Comparison of ENCODE assay signal across 1 cellular context in the genomic region with DNA sequence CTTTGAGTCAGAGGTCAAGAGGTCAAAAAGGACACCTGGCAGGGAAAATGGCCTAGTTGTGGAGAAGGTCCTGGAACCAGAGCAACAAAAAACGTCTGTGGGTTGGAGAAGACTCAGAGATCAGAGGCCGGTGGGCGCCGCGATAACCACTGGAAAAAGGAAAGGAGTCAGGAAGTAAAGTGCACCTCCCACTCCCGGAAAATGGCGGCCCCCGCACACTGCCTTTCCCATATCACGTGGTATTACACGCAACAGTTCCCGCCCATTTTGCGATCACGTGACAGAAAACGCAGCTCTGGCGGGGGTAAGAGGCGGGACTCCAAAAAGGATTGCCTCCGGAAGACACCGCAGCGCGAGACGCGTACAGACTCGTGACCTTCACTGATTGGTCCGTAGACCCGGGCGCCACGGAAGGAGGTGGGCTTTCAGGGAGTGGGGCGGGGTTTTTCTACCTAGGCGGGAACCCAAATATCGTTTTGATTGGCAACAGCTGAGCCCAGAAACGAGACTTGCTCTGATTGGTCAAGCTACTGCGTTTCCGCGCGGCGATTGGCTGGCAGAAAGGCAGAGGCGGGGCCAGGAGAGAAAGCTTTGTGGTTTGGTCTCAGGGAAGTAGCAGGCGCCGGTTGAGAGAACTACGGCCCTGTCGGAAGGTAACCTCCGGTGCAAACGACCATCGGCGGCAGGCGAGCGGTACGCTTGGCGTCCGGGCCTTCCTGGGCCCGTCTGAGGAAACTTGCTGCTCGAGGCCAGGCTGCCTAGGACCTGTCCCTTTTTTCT.
TF ChIP-seq lines count a peak whose summit lies in the region.

A gene with protein sequence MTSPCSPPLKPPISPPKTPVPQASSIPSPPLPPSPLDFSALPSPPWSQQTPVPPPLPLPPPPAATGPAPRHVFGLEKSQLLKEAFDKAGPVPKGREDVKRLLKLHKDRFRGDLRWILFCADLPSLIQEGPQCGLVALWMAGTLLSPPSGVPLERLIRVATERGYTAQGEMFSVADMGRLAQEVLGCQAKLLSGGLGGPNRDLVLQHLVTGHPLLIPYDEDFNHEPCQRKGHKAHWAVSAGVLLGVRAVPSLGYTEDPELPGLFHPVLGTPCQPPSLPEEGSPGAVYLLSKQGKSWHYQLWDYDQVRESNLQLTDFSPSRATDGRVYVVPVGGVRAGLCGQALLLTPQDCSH (minus strand): TSS at position 193 of the 780 bp plus-strand sequence. CDS start 674 bp downstream, outside the sequence.

TF ChIP-seq in HepG2, 621 proteins besides CTCF, POLR2A, EP300 and RAD21 (continued from another document and continues in another):
- TF ChIP-seq, protein P1, sequence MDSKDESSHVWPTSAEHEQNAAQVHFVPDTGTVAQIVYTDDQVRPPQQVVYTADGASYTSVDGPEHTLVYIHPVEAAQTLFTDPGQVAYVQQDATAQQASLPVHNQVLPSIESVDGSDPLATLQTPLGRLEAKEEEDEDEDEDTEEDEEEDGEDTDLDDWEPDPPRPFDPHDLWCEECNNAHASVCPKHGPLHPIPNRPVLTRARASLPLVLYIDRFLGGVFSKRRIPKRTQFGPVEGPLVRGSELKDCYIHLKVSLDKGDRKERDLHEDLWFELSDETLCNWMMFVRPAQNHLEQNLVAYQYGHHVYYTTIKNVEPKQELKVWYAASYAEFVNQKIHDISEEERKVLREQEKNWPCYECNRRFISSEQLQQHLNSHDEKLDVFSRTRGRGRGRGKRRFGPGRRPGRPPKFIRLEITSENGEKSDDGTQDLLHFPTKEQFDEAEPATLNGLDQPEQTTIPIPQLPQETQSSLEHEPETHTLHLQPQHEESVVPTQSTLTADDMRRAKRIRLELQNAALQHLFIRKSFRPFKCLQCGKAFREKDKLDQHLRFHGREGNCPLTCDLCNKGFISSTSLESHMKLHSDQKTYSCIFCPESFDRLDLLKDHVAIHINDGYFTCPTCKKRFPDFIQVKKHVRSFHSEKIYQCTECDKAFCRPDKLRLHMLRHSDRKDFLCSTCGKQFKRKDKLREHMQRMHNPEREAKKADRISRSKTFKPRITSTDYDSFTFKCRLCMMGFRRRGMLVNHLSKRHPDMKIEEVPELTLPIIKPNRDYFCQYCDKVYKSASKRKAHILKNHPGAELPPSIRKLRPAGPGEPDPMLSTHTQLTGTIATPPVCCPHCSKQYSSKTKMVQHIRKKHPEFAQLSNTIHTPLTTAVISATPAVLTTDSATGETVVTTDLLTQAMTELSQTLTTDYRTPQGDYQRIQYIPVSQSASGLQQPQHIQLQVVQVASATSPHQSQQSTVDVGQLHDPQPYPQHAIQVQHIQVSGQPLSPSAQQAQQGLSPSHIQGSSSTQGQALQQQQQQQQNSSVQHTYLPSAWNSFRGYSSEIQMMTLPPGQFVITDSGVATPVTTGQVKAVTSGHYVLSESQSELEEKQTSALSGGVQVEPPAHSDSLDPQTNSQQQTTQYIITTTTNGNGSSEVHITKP (CRISPR knock-in tag; IDR thresholded peaks at IDR 0.05; ENCODE audit: low read depth): no peak
- 0 out of 2 replicates have a peak, but pooled peaks have one; percentile 21 for TF ChIP-seq ZNF607 (CRISPR knock-in tag; IDR thresholded peaks at IDR 0.05; ENCODE audit: borderline replicate concordance)
- TF ChIP-seq ZNF350 (CRISPR knock-in tag; IDR thresholded peaks at IDR 0.05; ENCODE audit: borderline replicate concordance, low read depth): no peak
- no peak for TF ChIP-seq RBM22 (optimal IDR thresholded peaks at IDR 0.05; ENCODE audit: low read length)
- TF ChIP-seq SATB2 (CRISPR knock-in tag; IDR thresholded peaks at IDR 0.05): 0 out of 2 replicates have a peak, but pooled peaks have one; percentile 12
- TF ChIP-seq ZNF543 (CRISPR knock-in tag; IDR thresholded peaks at IDR 0.05): no peak
- TF ChIP-seq ZXDC (CRISPR knock-in tag; IDR thresholded peaks at IDR 0.05): no peak
- TF ChIP-seq BATF2 (CRISPR knock-in tag; IDR thresholded peaks at IDR 0.05): no peak
- TF ChIP-seq ZNF619 (CRISPR knock-in tag; IDR thresholded peaks at IDR 0.05): no peak
- TF ChIP-seq ZFX (CRISPR knock-in tag; IDR thresholded peaks at IDR 0.05; ENCODE audit: low read depth): peak; percentile 62
- TF ChIP-seq, protein P2, sequence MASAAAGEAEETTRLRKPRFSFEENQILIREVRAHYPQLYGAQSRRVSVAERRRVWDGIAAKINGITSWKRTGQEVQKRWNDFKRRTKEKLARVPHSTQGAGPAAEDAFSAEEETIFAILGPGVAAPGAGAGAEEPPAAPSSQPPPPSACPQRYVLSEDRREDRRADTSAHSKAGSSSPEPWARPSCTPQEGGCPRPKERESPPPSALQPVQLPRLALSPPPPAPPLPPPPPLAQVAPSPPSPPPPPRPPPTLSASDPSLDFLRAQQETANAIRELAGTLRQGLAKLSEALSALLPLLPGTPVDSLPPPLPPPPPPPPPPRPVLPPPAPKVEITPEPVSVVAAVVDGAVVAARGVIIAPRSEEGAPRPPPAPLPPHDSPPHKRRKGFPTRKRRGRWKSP (CRISPR knock-in tag; IDR thresholded peaks at IDR 0.05): peak; percentile 37; the same call in 1 of the 2 replicates
- TF ChIP-seq RFX5 (IDR thresholded peaks at IDR 0.05; ENCODE audit: low read depth, low read length): peak; percentile 98
- peak; percentile 69; the same call in 1 of the 2 replicates for TF ChIP-seq KDM2A (CRISPR knock-in tag; IDR thresholded peaks at IDR 0.05; ENCODE audit: borderline replicate concordance, low read depth)
- no peak for TF ChIP-seq KLF12 (CRISPR knock-in tag; IDR thresholded peaks at IDR 0.05; ENCODE audit: borderline replicate concordance)
- 0 out of 2 replicates have a peak, but pooled peaks have one; percentile 62 for TF ChIP-seq ETV6 (CRISPR knock-in tag; conservative IDR thresholded peaks at IDR 0.05)
- TF ChIP-seq, protein P3, sequence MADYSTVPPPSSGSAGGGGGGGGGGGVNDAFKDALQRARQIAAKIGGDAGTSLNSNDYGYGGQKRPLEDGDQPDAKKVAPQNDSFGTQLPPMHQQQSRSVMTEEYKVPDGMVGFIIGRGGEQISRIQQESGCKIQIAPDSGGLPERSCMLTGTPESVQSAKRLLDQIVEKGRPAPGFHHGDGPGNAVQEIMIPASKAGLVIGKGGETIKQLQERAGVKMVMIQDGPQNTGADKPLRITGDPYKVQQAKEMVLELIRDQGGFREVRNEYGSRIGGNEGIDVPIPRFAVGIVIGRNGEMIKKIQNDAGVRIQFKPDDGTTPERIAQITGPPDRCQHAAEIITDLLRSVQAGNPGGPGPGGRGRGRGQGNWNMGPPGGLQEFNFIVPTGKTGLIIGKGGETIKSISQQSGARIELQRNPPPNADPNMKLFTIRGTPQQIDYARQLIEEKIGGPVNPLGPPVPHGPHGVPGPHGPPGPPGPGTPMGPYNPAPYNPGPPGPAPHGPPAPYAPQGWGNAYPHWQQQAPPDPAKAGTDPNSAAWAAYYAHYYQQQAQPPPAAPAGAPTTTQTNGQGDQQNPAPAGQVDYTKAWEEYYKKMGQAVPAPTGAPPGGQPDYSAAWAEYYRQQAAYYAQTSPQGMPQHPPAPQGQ (CRISPR knock-in tag; IDR thresholded peaks at IDR 0.05; ENCODE audit: borderline replicate concordance): no peak
- peak; percentile 73; the same call in 1 of the 2 replicates for TF ChIP-seq NCOR1 (IDR thresholded peaks at IDR 0.05; ENCODE audit: borderline replicate concordance, low read length)
- TF ChIP-seq TRAFD1 (CRISPR knock-in tag; IDR thresholded peaks at IDR 0.05; ENCODE audit: borderline replicate concordance): 0 out of 2 replicates have a peak, but pooled peaks have one; percentile 78
- 0 out of 2 replicates have a peak, but pooled peaks have one; percentile 30 for TF ChIP-seq FOXC1 (CRISPR knock-in tag; IDR thresholded peaks at IDR 0.05; ENCODE audit: borderline replicate concordance)
- TF ChIP-seq ZNF329 (CRISPR knock-in tag; IDR thresholded peaks at IDR 0.05; ENCODE audit: low read depth): no peak
- TF ChIP-seq ZBTB7A (CRISPR knock-in tag; IDR thresholded peaks at IDR 0.05): no peak
- TF ChIP-seq FOXA3 (CRISPR knock-in tag; IDR thresholded peaks at IDR 0.05): peak; percentile 48; the same call in 1 of the 2 replicates
- TF ChIP-seq KAT8 (CRISPR knock-in tag; IDR thresholded peaks at IDR 0.05): peak; percentile 96
- TF ChIP-seq GABPB1 (CRISPR knock-in tag; IDR thresholded peaks at IDR 0.05): peak; percentile 87
- peak; percentile 44; the same call in 1 of the 2 replicates for TF ChIP-seq SALL1 (CRISPR knock-in tag; IDR thresholded peaks at IDR 0.05)
- TF ChIP-seq CEBPZ (IDR thresholded peaks at IDR 0.05; ENCODE audit: low read length): peak; percentile 24; the same call in 1 of the 2 replicates
- TF ChIP-seq PBX3 (CRISPR knock-in tag; IDR thresholded peaks at IDR 0.05; ENCODE audit: borderline replicate concordance): 0 out of 2 replicates have a peak, but pooled peaks have one; percentile 19
- 0 out of 2 replicates have a peak, but pooled peaks have one; percentile 22 for TF ChIP-seq HNRNPL (IDR thresholded peaks at IDR 0.05; ENCODE audit: low read depth, low read length)
- TF ChIP-seq MLX (CRISPR knock-in tag; IDR thresholded peaks at IDR 0.05): peak; percentile 90
